Comparison of ENCODE assay signal across 16 cellular contexts in the genomic region with DNA sequence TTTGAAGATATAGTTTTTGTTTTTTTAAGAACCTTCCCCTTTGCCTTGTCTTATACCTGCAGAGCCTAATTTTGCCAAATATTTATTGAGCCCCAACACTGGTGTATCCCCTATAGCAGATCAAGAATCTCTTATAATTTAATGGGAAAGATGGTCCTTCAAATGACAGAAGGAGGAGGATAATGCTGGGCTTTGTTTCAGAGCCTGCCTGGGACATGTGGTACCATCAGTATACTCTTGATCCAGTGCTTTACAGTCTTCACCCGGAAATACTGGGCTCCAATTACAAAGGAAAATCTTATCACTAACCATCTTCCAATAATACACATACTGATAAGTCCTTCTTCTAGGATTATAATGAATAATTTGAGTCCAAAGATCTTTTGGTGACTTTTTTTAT.
"Had no signal": no experiment of that assay in that cellular context is flagged by ENCODE, and none has a peak within 500 bp of the region (broad histone marks: within the 10 kb centered on the region; RNA-seq: fewer than 3 reads in every experiment).

No MANE protein-coding gene starts in this region.

- H3K27me3 ChIP-seq: adrenal gland, body of pancreas, hepatocyte, SJCRH30 had no signal

- H3K4me1 Mint-ChIP-seq: central memory CD8-positive, alpha-beta T cell had no signal

- DNase-seq: activated CD4-positive, alpha-beta T cell treated with anti-CD3 and anti-CD28 coated beads, Interleukin-2, amount 50 U/mL, for 1 hour; activated CD8-positive, alpha-beta memory T cell treated with anti-CD3 and anti-CD28 coated beads, Interleukin-2, amount 50 U/mL, for 48 hours; activated naive CD4-positive, alpha-beta T cell treated with anti-CD3 and anti-CD28 coated beads, Interleukin-2, amount 50 U/mL, for 16 hours; adrenal gland; body of pancreas; mucosa of descending colon; SJCRH30; stimulated activated CD4-positive, alpha-beta T cell treated with anti-CD3 and anti-CD28 coated beads, Interleukin-2, amount 100 ng/mL, for 48 hours; stimulated activated naive CD8-positive, alpha-beta T cell treated with anti-CD3 and anti-CD28 coated beads, Interleukin-15, Interleukin-2, amounts not matched to agents 100 U/mL and 50 U/mL, for 24 hours; SW 1271; WERI-Rb-1 had no signal

- H2AFZ ChIP-seq: hepatocyte had no signal

- H3K4me1 ChIP-seq: body of pancreas, SJCRH30 had no signal

- H3K27ac Mint-ChIP-seq: natural killer cell treated with Interleukin-12 subunit alpha and Interleukin-12 subunit beta and Interleukin-15 and Interleukin-18, amount 100 ng/mL, for 72 hours had no signal

- H3K27me3 Mint-ChIP-seq: central memory CD8-positive, alpha-beta T cell had no signal

- ATAC-seq: body of pancreas; mucosa of descending colon; natural killer cell treated with Interleukin-12 subunit alpha and Interleukin-12 subunit beta and Interleukin-15 and Interleukin-18, amount 100 ng/mL, for 72 hours had no signal

- H3K4me3 Mint-ChIP-seq: central memory CD8-positive, alpha-beta T cell; natural killer cell treated with Interleukin-12 subunit alpha and Interleukin-12 subunit beta and Interleukin-15 and Interleukin-18, amount 100 ng/mL, for 72 hours had no signal

- H3K36me3 ChIP-seq: adrenal gland, SJCRH30, thoracic aorta, WERI-Rb-1 had no signal

- H3K4me2 ChIP-seq: hepatocyte had no signal

- H3K4me3 ChIP-seq: adrenal gland, body of pancreas, hepatocyte, lung, mucosa of descending colon, SJCRH30, thoracic aorta had no signal

- H3K27ac ChIP-seq: adrenal gland, body of pancreas, hepatocyte, SJCRH30, thoracic aorta, WERI-Rb-1 had no signal

- H3K36me3 Mint-ChIP-seq: natural killer cell treated with Interleukin-12 subunit alpha and Interleukin-12 subunit beta and Interleukin-15 and Interleukin-18, amount 100 ng/mL, for 72 hours had no signal

- H3K9me3 Mint-ChIP-seq: central memory CD8-positive, alpha-beta T cell; natural killer cell treated with Interleukin-12 subunit alpha and Interleukin-12 subunit beta and Interleukin-15 and Interleukin-18, amount 100 ng/mL, for 72 hours had no signal

- H3K9me3 ChIP-seq: adrenal gland, body of pancreas, mucosa of descending colon, thoracic aorta had no signal
